15 cellular contexts compared by ENCODE assay signal in the genomic region with DNA sequence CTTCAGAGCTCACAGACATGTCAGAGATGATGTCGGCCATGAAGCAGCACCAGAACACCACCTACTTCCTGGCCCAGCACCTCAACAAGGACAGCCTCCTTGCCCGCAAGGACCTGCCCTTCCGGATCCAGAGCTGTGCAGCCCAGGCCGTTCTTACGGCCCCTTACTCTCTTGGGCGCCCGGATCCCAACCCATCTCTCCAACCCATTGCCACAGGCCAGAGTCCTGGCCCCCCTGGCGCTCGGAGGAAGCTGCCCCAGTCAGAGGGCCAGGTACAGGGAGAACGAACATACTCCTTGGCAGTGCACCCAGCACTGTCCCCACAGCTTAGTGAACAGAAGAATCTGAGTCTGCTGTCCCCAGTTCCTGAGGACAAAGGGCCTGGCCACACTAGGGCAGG. TPM values are rescaled to one million over a fixed set of nuclear protein-coding genes. Genes with fewer than 3 reads are reported as not detected.
A peak's percentile ranks its signal among the peaks of the same experiment; 100 is the strongest.
DNase-seq lines count a peak whose midpoint lies in the region; ATAC-seq and TF ChIP-seq lines count a peak whose summit lies in the region.
"Had no signal": no experiment of that assay in that cellular context is flagged by ENCODE, and none has a peak within 500 bp of the region (broad histone marks: within the 10 kb centered on the region; RNA-seq: fewer than 3 reads in every experiment).

No MANE protein-coding gene starts in this region.

- H3K27ac ChIP-seq in GM23248 (no peak overlapping the region), H9 (ENCODE audit: insufficient read length, low read depth, low read length) (no peak overlapping the region), substantia nigra (ENCODE audit: low read depth, low read length, poor library complexity, severe bottlenecking) (no peak overlapping the region)

- peak overlapping the region in 1 of 3 experiments; percentile 52; a peak in 1 of 7 replicates for H3K27ac Mint-ChIP-seq in H9
- H3K27ac Mint-ChIP-seq in activated CD4-positive, alpha-beta T cell treated with anti-CD3 and anti-CD28 coated beads, Interleukin-2, amount 10 ng/mL, durations not matched to agents 7 days and 5 days: no peak overlapping the region
- H3K27ac Mint-ChIP-seq: CD4-positive, alpha-beta memory T cell had no signal

- no peaks in the 10 kb centered on the region for H3K36me3 Mint-ChIP-seq in H9 (ENCODE audit: insufficient read depth in 1 of 3, low read depth in 3 of 3)
- no peaks in the 10 kb centered on the region for H3K36me3 Mint-ChIP-seq in activated CD4-positive, alpha-beta T cell treated with anti-CD3 and anti-CD28 coated beads, Interleukin-2, amount 10 ng/mL, durations not matched to agents 7 days and 5 days (ENCODE audit: low read depth)
- H3K36me3 Mint-ChIP-seq: CD4-positive, alpha-beta memory T cell had no signal

- no peaks in the 10 kb centered on the region for H3K9me2 ChIP-seq in GM23248 (ENCODE audit: insufficient read depth)

- no peaks in the 10 kb centered on the region for H3K23me2 ChIP-seq in H9 (ENCODE audit: insufficient read length, low read depth, low read length, poor library complexity, severe bottlenecking)

- H3F3A ChIP-seq in GM23248 (ENCODE audit: insufficient read depth): no peaks in the 10 kb centered on the region

- no peak overlapping the region for H4K5ac ChIP-seq in H9 (ENCODE audit: insufficient read length, low read depth, low read length)

- no peak overlapping the region for H3K4ac ChIP-seq in H9 (ENCODE audit: low read depth, low read length)

- H3K9me3 ChIP-seq in GM23248 (ENCODE audit: low read depth): no peaks in the 10 kb centered on the region
- no peaks in the 10 kb centered on the region for H3K9me3 ChIP-seq in H9 (ENCODE audit: control insufficient read depth, low read depth, low read length)

- H3K9me3 Mint-ChIP-seq in H9: peaks cover 0 to 45% of the 10 kb centered on the region in 2 experiments; a peak in 2 of 5 replicates
- H3K9me3 Mint-ChIP-seq in activated CD4-positive, alpha-beta T cell treated with anti-CD3 and anti-CD28 coated beads, Interleukin-2, amount 10 ng/mL, durations not matched to agents 7 days and 5 days: no peaks in the 10 kb centered on the region
- H3K9me3 Mint-ChIP-seq: CD4-positive, alpha-beta memory T cell had no signal

- H2BK5ac ChIP-seq in H9 (ENCODE audit: insufficient read length, low read length): no peak overlapping the region

- peak overlapping the region; percentile 58 for H4K91ac ChIP-seq in H9 (ENCODE audit: insufficient read length, low read depth, low read length)

- no peak overlapping the region for H2AK5ac ChIP-seq in H9 (ENCODE audit: insufficient read length, low read length)

- no peak overlapping the region for H2BK12ac ChIP-seq in H9 (ENCODE audit: insufficient read length, low read depth, low read length)

- no peak overlapping the region for H3K23ac ChIP-seq in H9 (ENCODE audit: insufficient read length, low read depth, low read length)

- in situ Hi-C loops in GM23248 (cut with MboI): no loop called here

- no peak for ATAC-seq in HG02981 (IDR thresholded peaks at IDR 0.05; ENCODE audit: unreplicated experiment)

- H3K14ac ChIP-seq in H9 (ENCODE audit: insufficient read depth, low read length): no peak overlapping the region

- no peak overlapping the region for H3T11ph ChIP-seq in H9 (ENCODE audit: low read length)

- H3K27me3 ChIP-seq in GM23248 (replicated peaks; ENCODE audit: insufficient read depth) (no peaks in the 10 kb centered on the region), H9 (ENCODE audit: insufficient read depth, low read length) (no peaks in the 10 kb centered on the region)

- H3K4me3 ChIP-seq in GM23248: no peak overlapping the region

- CTCF ChIA-PET in activated CD4-positive, alpha-beta T cell treated with anti-CD3 and anti-CD28 coated beads, Interleukin-2, amount 10 ng/mL, durations not matched to agents 7 days and 5 days (lab: Charles Lee): interaction anchor here (0.6 kb wide), 1 partner anchor 16 kb away, joined by 3 read pairs; no protein-coding TSS in a partner anchor

- peak; percentile 6 for DNase-seq in GM23248
- no peak for DNase-seq in H9
- peak; percentile 6 for DNase-seq in iPS-NIHi7 (ENCODE audit: extremely low spot score)
- no peak for DNase-seq in activated CD4-positive, alpha-beta T cell treated with anti-CD3 and anti-CD28 coated beads, Interleukin-2, amount 10 ng/mL, durations not matched to agents 7 days and 5 days
- no peak for DNase-seq in substantia nigra (lab: John Stamatoyannopoulos, UW)
- DNase-seq: C1 segment of cervical spinal cord; Calu3; CD4-positive, alpha-beta memory T cell; COR-L47; DMS53; DMS79 treated with DMSO at 0.1 percent for 48 hours; GF-D8; GOT3; HCEC 1CT had no signal

- WGBS in GM23248 (ENCODE audit: low coverage in 1 of 2, low lambda C conversion rate in 2 of 2, missing lambda C conversion rate in 2 of 2), 2 experiments: 94 to 100% methylated on average over 8 of the region's 10 CpGs
- WGBS in H9 (ENCODE audit: extremely low coverage, insufficient read length, low lambda C conversion rate): no CpG with 5 or more reads among the region's 10 CpGs

- no peaks in the 10 kb centered on the region; the same call in 1 of the 2 replicates for H3K27me3 Mint-ChIP-seq in H9 (ENCODE audit: low read depth)
- no peaks in the 10 kb centered on the region for H3K27me3 Mint-ChIP-seq in activated CD4-positive, alpha-beta T cell treated with anti-CD3 and anti-CD28 coated beads, Interleukin-2, amount 10 ng/mL, durations not matched to agents 7 days and 5 days

- H2BK15ac ChIP-seq in H9 (ENCODE audit: low read depth, low read length): no peak overlapping the region

- H2BK120ac ChIP-seq in H9 (ENCODE audit: low read depth, low read length, poor library complexity, severe bottlenecking): no peak overlapping the region

- no peak overlapping the region for H3K18ac ChIP-seq in H9 (ENCODE audit: insufficient read length, low read depth, low read length)

- POLR2A ChIA-PET in activated CD4-positive, alpha-beta T cell treated with anti-CD3 and anti-CD28 coated beads, Interleukin-2, amount 10 ng/mL, durations not matched to agents 7 days and 5 days (lab: Charles Lee): no interaction called here

- H3K4me2 ChIP-seq in GM23248 (ENCODE audit: unreplicated experiment): no peak overlapping the region
- no peak overlapping the region for H3K4me2 ChIP-seq in H9 (ENCODE audit: insufficient read depth, insufficient read length, low read length)

- H3K79me2 ChIP-seq in GM23248 (ENCODE audit: insufficient read depth): no peaks in the 10 kb centered on the region
- no peaks in the 10 kb centered on the region for H3K79me2 ChIP-seq in H9 (ENCODE audit: insufficient read depth, low read length)

- H4K20me1 ChIP-seq in GM23248 (ENCODE audit: insufficient read depth): no peaks in the 10 kb centered on the region
- no peaks in the 10 kb centered on the region for H4K20me1 ChIP-seq in H9 (ENCODE audit: control insufficient read depth, insufficient read depth, insufficient read length)

- no peak overlapping the region for H3K56ac ChIP-seq in H9 (ENCODE audit: insufficient read length, low read depth, low read length)

- no peak overlapping the region for H2AFZ ChIP-seq in GM23248
- H2AFZ ChIP-seq in H9 (ENCODE audit: low read length): no peak overlapping the region

- H3K9ac ChIP-seq in GM23248 (no peak overlapping the region), H9 (ENCODE audit: extremely low read depth, insufficient read length, low read length) (no peak overlapping the region)

- H3K4me3 Mint-ChIP-seq in H9: no peak overlapping the region
- H3K4me3 Mint-ChIP-seq in activated CD4-positive, alpha-beta T cell treated with anti-CD3 and anti-CD28 coated beads, Interleukin-2, amount 10 ng/mL, durations not matched to agents 7 days and 5 days: no peak overlapping the region
- H3K4me3 Mint-ChIP-seq: CD4-positive, alpha-beta memory T cell had no signal

- H3K79me1 ChIP-seq in H9 (ENCODE audit: insufficient read depth, low read depth, low read length, poor library complexity, severe bottlenecking): no peaks in the 10 kb centered on the region

- H2BK20ac ChIP-seq in H9 (ENCODE audit: low read depth, low read length, poor library complexity, severe bottlenecking): no peak overlapping the region

- peaks cover 14 to 31% of the 10 kb centered on the region in 2 experiments for H3K4me1 Mint-ChIP-seq in H9
- H3K4me1 Mint-ChIP-seq in activated CD4-positive, alpha-beta T cell treated with anti-CD3 and anti-CD28 coated beads, Interleukin-2, amount 10 ng/mL, durations not matched to agents 7 days and 5 days: no peaks in the 10 kb centered on the region
- H3K4me1 Mint-ChIP-seq: CD4-positive, alpha-beta memory T cell had no signal

- H3K36me3 ChIP-seq in GM23248 (ENCODE audit: low read depth): no peaks in the 10 kb centered on the region

- no peak overlapping the region for H4K8ac ChIP-seq in H9 (replicated peaks; ENCODE audit: insufficient read length, low read depth, low read length)

- TF ChIP-seq CTCF in H9 (conservative IDR thresholded peaks at IDR 0.05): no peak

- H3K4me1 ChIP-seq in GM23248 (ENCODE audit: insufficient read depth) (no peaks in the 10 kb centered on the region), H9 (ENCODE audit: insufficient read depth, low read length) (no peaks in the 10 kb centered on the region; the same call in 1 of the 2 replicates)

RNA-seq across cellular contexts. Expression of a gene that starts 27.9 kb away (rescaled TPM):
- 76.7 and 96.9 TPM in 2 replicates for total RNA-seq in GM23248 (2014; rRNA removed; shearing (Covaris generic))
- 87.7 and 92.1 TPM in 2 replicates for polyA plus RNA-seq in GM23248 (2016; fragmentation: Nextera tagmentation; extraction: Ambion mirVana)
- 90.5 and 91.3 TPM in 2 replicates for total RNA-seq in H9 (2021)
- total RNA-seq in activated CD4-positive, alpha-beta T cell treated with anti-CD3 and anti-CD28 coated beads, Interleukin-2, amount 10 ng/mL, durations not matched to agents 7 days and 5 days: 10 to 100 TPM; 68.9 to 73.4 TPM

Comparison
In these comparisons a context has a peak if more than half of its experiments do, and no peak if none do; other contexts are left out.
1. DNase-seq: peak in GM23248 (single experiment) and iPS-NIHi7 (single experiment); none in H9 (single experiment), activated CD4-positive, alpha-beta T cell treated with anti-CD3 and anti-CD28 coated beads, Interleukin-2, amount 10 ng/mL, durations not matched to agents 7 days and 5 days (single experiment) and substantia nigra (0 of 49).